ENCODE assay signal across 1 cellular context in genomic region chr3:143010024-143010423, GRCh38.
TF ChIP-seq lines count a peak whose summit lies in the region.

No MANE protein-coding gene starts in this region.

TF ChIP-seq in GM12878, 131 proteins besides CTCF, POLR2A, EP300 and RAD21:
- no peak for TF ChIP-seq EZH2 (IDR thresholded peaks at IDR 0.05; ENCODE audit: borderline replicate concordance, control insufficient read depth, low read depth, low read length)
- TF ChIP-seq TCF12 (IDR thresholded peaks at IDR 0.05; ENCODE audit: low read depth, low read length): no peak
- TF ChIP-seq NR2C2 (IDR thresholded peaks at IDR 0.05; ENCODE audit: borderline replicate concordance, control insufficient read depth, insufficient read length, low read depth): no peak
- TF ChIP-seq CBX5 (IDR thresholded peaks at IDR 0.05; ENCODE audit: low read depth): no peak
- no peak for TF ChIP-seq E2F8 (IDR thresholded peaks at IDR 0.05; ENCODE audit: low read depth, partially characterized antibody)
- no peak for TF ChIP-seq POLR2AphosphoS5 (IDR thresholded peaks at IDR 0.05; ENCODE audit: low read length)
- TF ChIP-seq RCOR1 (conservative IDR thresholded peaks at IDR 0.05; ENCODE audit: low read depth, low read length): no peak
TF ChIP-seq in GM12878: peak in this region for 0.
